Comparison of ENCODE assay signal across 1 cellular context in the genomic region with DNA sequence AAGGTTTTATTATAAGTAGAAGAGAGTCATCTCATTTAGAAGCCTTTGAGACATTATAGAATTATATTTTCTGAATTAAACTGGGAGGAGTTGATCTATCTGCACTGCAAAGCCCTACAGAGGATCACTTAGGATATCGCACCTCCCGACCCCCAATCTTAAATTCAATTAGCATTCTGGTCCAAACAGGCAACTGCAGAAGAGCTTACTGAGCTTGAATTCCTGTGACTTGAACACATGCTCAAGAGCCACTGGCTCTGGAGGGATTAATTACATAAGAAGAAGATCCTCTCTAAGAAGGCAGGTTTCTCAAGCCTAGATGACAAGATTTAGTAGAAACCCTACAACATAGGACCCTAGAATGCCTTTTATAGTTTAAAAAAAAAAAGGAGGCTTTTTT.
TF ChIP-seq lines count a peak whose summit lies in the region.

No MANE protein-coding gene starts in this region.

TF ChIP-seq in GM23338, 12 proteins besides CTCF, POLR2A, EP300 and RAD21 (continued from another document):
- TF ChIP-seq ZNF331 (CRISPR knock-in tag; IDR thresholded peaks at IDR 0.05; ENCODE audit: low read depth): no peak
- TF ChIP-seq, protein P1, sequence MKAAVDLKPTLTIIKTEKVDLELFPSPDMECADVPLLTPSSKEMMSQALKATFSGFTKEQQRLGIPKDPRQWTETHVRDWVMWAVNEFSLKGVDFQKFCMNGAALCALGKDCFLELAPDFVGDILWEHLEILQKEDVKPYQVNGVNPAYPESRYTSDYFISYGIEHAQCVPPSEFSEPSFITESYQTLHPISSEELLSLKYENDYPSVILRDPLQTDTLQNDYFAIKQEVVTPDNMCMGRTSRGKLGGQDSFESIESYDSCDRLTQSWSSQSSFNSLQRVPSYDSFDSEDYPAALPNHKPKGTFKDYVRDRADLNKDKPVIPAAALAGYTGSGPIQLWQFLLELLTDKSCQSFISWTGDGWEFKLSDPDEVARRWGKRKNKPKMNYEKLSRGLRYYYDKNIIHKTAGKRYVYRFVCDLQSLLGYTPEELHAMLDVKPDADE (IDR thresholded peaks at IDR 0.05): no peak
